Comparison of ENCODE assay signal across 8 cellular contexts in the genomic region with DNA sequence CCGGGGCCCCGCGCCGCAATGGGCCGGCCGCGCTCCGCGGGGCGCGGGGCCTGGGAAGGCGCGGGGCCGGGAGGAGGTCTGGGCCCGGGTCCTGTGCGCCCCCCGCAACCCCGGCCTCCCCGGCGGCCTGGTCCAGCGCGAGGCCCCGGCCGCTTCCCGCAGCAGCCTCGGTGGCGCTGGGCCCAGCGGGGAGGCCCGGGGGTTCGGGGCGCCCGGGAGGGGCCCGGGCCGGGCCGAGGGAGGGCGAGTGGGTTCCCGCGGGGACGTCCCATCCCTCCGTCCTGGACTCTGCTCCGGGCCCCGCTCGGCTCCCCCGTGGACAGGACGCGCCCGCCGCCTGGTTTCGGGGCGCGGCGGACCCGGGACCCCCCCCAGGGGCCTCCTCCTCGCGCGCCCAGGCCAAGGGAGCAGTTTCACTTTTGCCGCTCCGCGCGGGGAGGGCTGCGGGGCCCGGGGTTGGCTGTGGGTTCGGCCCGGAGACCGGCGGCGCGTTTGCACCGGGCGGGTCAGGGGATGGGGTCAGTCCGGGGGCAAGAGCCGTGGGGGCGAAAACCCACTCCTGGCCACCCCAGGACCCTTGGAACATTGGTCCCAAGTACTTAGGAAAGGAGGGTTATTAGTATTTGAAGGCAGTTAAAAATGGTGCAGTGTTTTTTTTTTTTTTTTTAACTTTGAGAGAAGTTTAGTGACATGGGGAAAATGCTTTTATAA. TPM values are rescaled to one million over a fixed set of nuclear protein-coding genes. Genes with fewer than 3 reads are reported as not detected.
DNase-seq lines count a peak whose midpoint lies in the region; ATAC-seq and TF ChIP-seq lines count a peak whose summit lies in the region.

No MANE protein-coding gene starts in this region.

- no peak for TF ChIP-seq CTCF in dorsolateral prefrontal cortex (IDR thresholded peaks at IDR 0.05 in 54 of 56, conservative IDR thresholded peaks at IDR 0.05 in 2 of 56; ENCODE audit: low read depth in 1 of 56, partially characterized antibody in 56 of 56)

- H3K4me3 Mint-ChIP-seq in CD4-positive, alpha-beta memory T cell = peak overlapping the region; percentile 84 to 92 (median 88)

- H3K36me3 ChIP-seq in CD4-positive, alpha-beta memory T cell (ENCODE audit: insufficient read depth, low read length) = peaks cover 10% of the 10 kb centered on the region

- peak; percentile 46 for ATAC-seq in HG02759 (IDR thresholded peaks at IDR 0.05; ENCODE audit: unreplicated experiment)
- ATAC-seq in activated CD4-positive, CD25-positive, alpha-beta regulatory T cell treated with anti-CD3 and anti-CD28 coated beads, Interleukin-2, amount 50 U/mL, for 24 hours = peak; percentile 28 to 42
- no peak for ATAC-seq in GM18873 (IDR thresholded peaks at IDR 0.05; ENCODE audit: low FRiP score, unreplicated experiment)

- H3K27ac Mint-ChIP-seq in CD4-positive, alpha-beta memory T cell = peak overlapping the region; percentile 89 to 99 (median 95)

- H3K4me1 Mint-ChIP-seq in CD4-positive, alpha-beta memory T cell = peaks cover 28 to 47% (median 38%) of the 10 kb centered on the region in 4 donors

- POLR2A ChIA-PET in CD4-positive, alpha-beta memory T cell (lab: Charles Lee; ENCODE audit: partially characterized antibody) = interaction anchor here (1.8 to 2.2 kb wide), 2 partner anchors 28 to 56 kb away, joined by 5 to 9 read pairs; no protein-coding TSS in a partner anchor

- H3K9me3 Mint-ChIP-seq in CD4-positive, alpha-beta memory T cell = no peaks in the 10 kb centered on the region

- peaks cover 0 to 1% of the 10 kb centered on the region in 2 donors for H3K27me3 Mint-ChIP-seq in CD4-positive, alpha-beta memory T cell

- CTCF ChIA-PET in CD4-positive, alpha-beta memory T cell (lab: Charles Lee; ENCODE audit: partially characterized antibody) = no interaction called here

- H3K4me3 ChIP-seq in CD4-positive, alpha-beta memory T cell (ENCODE audit: low read length in 2 of 2) = peak overlapping the region; percentile 62 to 69
- H3K4me3 ChIP-seq in dorsolateral prefrontal cortex = peak overlapping the region; percentile 54 to 89 (median 80)

- H3K27me3 ChIP-seq in CD4-positive, alpha-beta memory T cell (ENCODE audit: insufficient read depth, low read length) = no peaks in the 10 kb centered on the region
- no peaks in the 10 kb centered on the region for H3K27me3 ChIP-seq in dorsolateral prefrontal cortex

- intact Hi-C loops in CD4-positive, alpha-beta memory T cell (cut with micrococcal nuclease) = loop anchor here (1.0 to 2.0 kb wide), 3 partner anchors 51 to 77 kb away; partner anchors contain the start of gene RRP1
- intact Hi-C loops in dorsolateral prefrontal cortex (cut with DNase I) = loop anchor here (5.0 kb wide), 2 partner anchors 72 to 97 kb away; no protein-coding TSS in a partner anchor

- H3K4me1 ChIP-seq in CD4-positive, alpha-beta memory T cell (ENCODE audit: insufficient read depth, low read length) = peaks cover 40% of the 10 kb centered on the region

- no peaks in the 10 kb centered on the region for H3K9me3 ChIP-seq in CD4-positive, alpha-beta memory T cell (ENCODE audit: control insufficient read depth in 1 of 2, low read length in 2 of 2)

- peak overlapping the region; percentile 72 for H3K27ac ChIP-seq in CD4-positive, alpha-beta memory T cell (ENCODE audit: low read depth, low read length)
- peak overlapping the region in 53 of 59 donors; percentile 9 to 93 (median 76) for H3K27ac ChIP-seq in dorsolateral prefrontal cortex

- peaks cover 4 to 34% of the 10 kb centered on the region in 2 donors for H3K36me3 Mint-ChIP-seq in CD4-positive, alpha-beta memory T cell

- peak; percentile 58 to 74 (median 64) for DNase-seq in CD4-positive, alpha-beta memory T cell
- DNase-seq in dorsolateral prefrontal cortex (peak in 4 of 10 donors; percentile 26 to 69 (median 48)), lung microvascular endothelial cell (ENCODE audit: low read depth in 2 of 2) (peak; percentile 55 to 61), NCI-H748 (lab: John Stamatoyannopoulos, UW; ENCODE audit: unreplicated experiment) (no peak)
- DNase-seq in stimulated activated CD8-positive, alpha-beta memory T cell treated with anti-CD3 and anti-CD28 coated beads, Interleukin-4, amount 100 ng/mL, for 48 hours = peak; percentile 64

RNA-seq across cellular contexts. Expression of gene AGPAT3, which starts 0.6 kb away (rescaled TPM):
- 10 to 100 TPM; 72.4 to 76.7 TPM for total RNA-seq in CD4-positive, alpha-beta memory T cell
- polyA plus RNA-seq in CD4-positive, alpha-beta memory T cell = 10 to 100 TPM; 16.0 to 21.0 TPM
- 100 to 1,000 TPM in 106 of 120 experiments, 10 to 100 TPM in 14; 89.4 to 157 (median 110) TPM for total RNA-seq in dorsolateral prefrontal cortex
- 27.0 and 39.7 TPM in 2 replicates for total RNA-seq in lung microvascular endothelial cell
